1 cellular context compared by ENCODE assay signal in the genomic region with DNA sequence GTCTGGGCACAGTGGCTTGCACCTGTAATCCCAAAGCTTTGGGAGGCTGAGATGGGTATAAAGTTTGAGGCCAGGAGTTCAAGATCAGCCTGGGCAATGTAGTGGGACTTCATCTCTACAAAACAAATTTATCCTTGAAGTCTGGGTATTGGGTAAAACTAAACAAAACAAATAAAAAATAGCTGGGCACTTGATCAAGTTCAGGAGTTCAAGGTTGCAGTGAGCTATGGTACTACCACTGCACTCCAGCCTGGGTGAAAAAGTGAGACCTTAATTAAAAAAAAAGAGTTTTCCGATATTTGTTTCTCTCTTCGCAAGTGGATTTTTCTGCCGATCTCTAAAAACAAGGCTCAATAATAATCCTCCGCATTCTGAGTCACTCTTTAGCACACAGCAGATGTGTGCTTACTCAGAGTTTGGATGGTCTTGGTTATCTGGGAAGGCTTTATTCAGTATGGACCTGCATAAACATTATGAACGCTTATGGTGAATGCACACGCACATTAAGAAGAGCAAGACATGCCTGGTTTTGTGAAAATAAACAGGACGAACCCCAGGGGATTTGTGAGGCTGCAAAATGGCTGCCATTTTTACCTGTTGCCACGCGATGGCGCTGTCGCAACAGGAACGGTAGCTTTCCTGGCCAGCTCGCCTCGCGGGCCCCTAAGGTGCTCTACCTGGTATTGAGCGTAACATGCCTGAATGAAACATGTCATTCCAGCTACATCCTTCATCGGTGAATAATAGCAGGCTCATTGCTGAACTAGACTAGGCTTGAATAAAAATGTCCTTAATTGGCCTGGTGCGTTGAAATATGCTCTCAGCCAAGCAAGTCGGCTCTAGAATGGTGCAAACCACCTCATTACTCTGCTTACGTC.
TF ChIP-seq lines count a peak whose summit lies in the region.

No MANE protein-coding gene starts in this region.

TF ChIP-seq in H1, 55 proteins besides CTCF, POLR2A, EP300 and RAD21 (continued from another document):
- no peak for TF ChIP-seq SRF (IDR thresholded peaks at IDR 0.05; ENCODE audit: low read depth, low read length)
TF ChIP-seq in H1: peak in this region for 4.
